In genomic region chr4:44563496-44563895, GRCh38 we compare ENCODE assay signal across 28 cellular contexts.
"Had no signal": no experiment of that assay in that cellular context is flagged by ENCODE, and none has a peak within 500 bp of the region (broad histone marks: within the 10 kb centered on the region; RNA-seq: fewer than 3 reads in every experiment).

No MANE protein-coding gene starts in this region.

- H3K4me3 ChIP-seq: gastroesophageal sphincter, heart left ventricle, hepatocyte, lung, mucosa of descending colon, neural progenitor cell, sigmoid colon, spleen, thoracic aorta, tibial nerve, upper lobe of left lung had no signal

- H3K4me2 ChIP-seq: hepatocyte, neural progenitor cell had no signal

- H3K4me3 Mint-ChIP-seq: effector memory CD8-positive, alpha-beta T cell; mesothelial cell of epicardium; naive B cell; nephron; neural progenitor cell; stimulated activated memory B cell treated with anti-CD40 and anti-IgM and Interleukin-4, amounts not matched to agents 10 μg/mL and 1 μg/mL and 100 μg/mL, for 72 hours had no signal

- ATAC-seq: effector memory CD8-positive, alpha-beta T cell; esophagus mucosa; gastroesophageal sphincter; heart left ventricle; mucosa of descending colon; right cardiac atrium; stimulated activated memory B cell treated with anti-CD40 and anti-IgM and Interleukin-4, amounts not matched to agents 10 μg/mL and 1 μg/mL and 100 μg/mL, for 72 hours; stimulated activated naive CD8-positive, alpha-beta T cell treated with anti-CD3 and anti-CD28 coated beads, Interleukin-15, Interleukin-2, amounts not matched to agents 100 U/mL and 50 U/mL, for 24 hours had no signal

- H3K36me3 Mint-ChIP-seq: mesothelial cell of epicardium; naive B cell; neural progenitor cell; stimulated activated memory B cell treated with anti-CD40 and anti-IgM and Interleukin-4, amounts not matched to agents 10 μg/mL and 1 μg/mL and 100 μg/mL, for 72 hours had no signal

- H3K9me3 ChIP-seq: mucosa of descending colon, sigmoid colon, thoracic aorta, upper lobe of left lung had no signal

- H3K36me3 ChIP-seq: gastroesophageal sphincter, heart left ventricle, neural progenitor cell, sigmoid colon, spleen, thoracic aorta, tibial nerve, upper lobe of left lung had no signal

- H3K4me1 Mint-ChIP-seq: mesothelial cell of epicardium; naive B cell; nephron; neural progenitor cell; stimulated activated memory B cell treated with anti-CD40 and anti-IgM and Interleukin-4, amounts not matched to agents 10 μg/mL and 1 μg/mL and 100 μg/mL, for 72 hours had no signal

- H3K27me3 ChIP-seq: gastroesophageal sphincter, heart left ventricle, hepatocyte, neural progenitor cell, sigmoid colon, spleen, tibial nerve, upper lobe of left lung had no signal

- DNase-seq: cerebellar nuclear complex; cortex of kidney; effector memory CD8-positive, alpha-beta T cell; heart left ventricle; islet precursor cell; kidney glomerular epithelial cell; mesenchymal stem cell; mucosa of descending colon; naive B cell; right cardiac atrium; sigmoid colon; spleen; stimulated activated CD4-positive, alpha-beta T cell treated with anti-CD3 and anti-CD28 coated beads, Interleukin-4, amount 100 ng/mL, for 4 hours; stimulated activated naive CD8-positive, alpha-beta T cell treated with anti-CD3 and anti-CD28 coated beads, Interleukin-15, Interleukin-2, amounts not matched to agents 100 U/mL and 50 U/mL, for 24 hours; substantia nigra; upper lobe of left lung had no signal

- H2AFZ ChIP-seq: hepatocyte, neural progenitor cell, parathyroid adenoma had no signal

- H3K27ac ChIP-seq: gastroesophageal sphincter, heart left ventricle, hepatocyte, neural progenitor cell, parathyroid adenoma, sigmoid colon, spleen, thoracic aorta, tibial nerve, upper lobe of left lung had no signal

- H3K9ac ChIP-seq: neural progenitor cell, parathyroid adenoma had no signal

- H3K27ac Mint-ChIP-seq: effector memory CD8-positive, alpha-beta T cell; mesothelial cell of epicardium; naive B cell; nephron; neural progenitor cell; progenitor cell of endocrine pancreas; stimulated activated memory B cell treated with anti-CD40 and anti-IgM and Interleukin-4, amounts not matched to agents 10 μg/mL and 1 μg/mL and 100 μg/mL, for 72 hours had no signal

- H3K4me1 ChIP-seq: gastroesophageal sphincter, heart left ventricle, neural progenitor cell, parathyroid adenoma, sigmoid colon, spleen, tibial nerve, upper lobe of left lung had no signal

- H3K79me2 ChIP-seq: hepatocyte, parathyroid adenoma had no signal

- H3K27me3 Mint-ChIP-seq: effector memory CD8-positive, alpha-beta T cell; stimulated activated memory B cell treated with anti-CD40 and anti-IgM and Interleukin-4, amounts not matched to agents 10 μg/mL and 1 μg/mL and 100 μg/mL, for 72 hours had no signal
